ENCODE assay signal across 2 cellular contexts in genomic region chr9:128785427-128785826, GRCh38.
A peak's percentile ranks its signal among the peaks of the same experiment; 100 is the strongest.
TF ChIP-seq lines count a peak whose summit lies in the region.

No MANE protein-coding gene starts in this region.

TF ChIP-seq in HEK293, 187 proteins besides CTCF, POLR2A, EP300 and RAD21:
- no peak for TF ChIP-seq ZNF560 (tag by site-specific recombination; IDR thresholded peaks at IDR 0.05; ENCODE audit: borderline replicate concordance)
- TF ChIP-seq ZNF184 (tag by site-specific recombination; IDR thresholded peaks at IDR 0.05): peak; percentile 99

TF ChIP-seq in K562, 482 proteins besides CTCF, POLR2A, EP300 and RAD21:
- peak in 1 of 2 experiments; percentile 27; a peak in 1 of 3 replicates for TF ChIP-seq CBX3 (IDR thresholded peaks at IDR 0.05; ENCODE audit: borderline replicate concordance in 1 of 2, low read length in 2 of 2)
- TF ChIP-seq RBM25 (IDR thresholded peaks at IDR 0.05; ENCODE audit: low read depth, low read length, severe bottlenecking): peak; percentile 52
- no peak for TF ChIP-seq NFE2 (IDR thresholded peaks at IDR 0.05; ENCODE audit: low read depth)
- TF ChIP-seq BRF1 (IDR thresholded peaks at IDR 0.05; ENCODE audit: borderline replicate concordance, extremely low read depth, insufficient read length): no peak
- 0 out of 2 replicates have a peak, but pooled peaks have one; percentile 56 for TF ChIP-seq ZNF184 (CRISPR knock-in tag; IDR thresholded peaks at IDR 0.05)
- TF ChIP-seq HLTF (IDR thresholded peaks at IDR 0.05): 0 out of 2 replicates have a peak, but pooled peaks have one; percentile 33
